In the genomic region with DNA sequence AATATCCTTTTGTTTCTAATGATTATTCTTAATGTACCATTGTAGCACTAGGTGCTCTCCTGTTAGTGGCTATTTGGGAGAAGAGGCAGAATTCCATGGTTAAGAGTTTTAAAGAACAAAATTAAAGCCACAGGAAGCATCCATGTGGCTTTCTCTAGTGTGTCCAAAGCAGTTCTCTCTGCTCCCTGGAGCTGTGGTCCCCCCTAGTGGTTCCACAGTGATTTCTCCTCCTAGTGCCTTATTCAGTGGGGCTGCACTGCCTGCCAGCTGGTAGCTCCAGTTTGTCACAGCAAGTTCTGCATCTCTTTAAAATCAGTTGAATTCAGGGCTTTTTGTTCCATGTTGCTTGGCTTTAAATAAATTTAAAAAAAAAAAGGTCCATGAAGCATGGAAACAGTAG, we compare ENCODE assay signal across 8 cellular contexts. TPM values are rescaled to one million over a fixed set of nuclear protein-coding genes. Genes with fewer than 3 reads are reported as not detected.
A peak's percentile ranks its signal among the peaks of the same experiment; 100 is the strongest.
DNase-seq lines count a peak whose midpoint lies in the region; ATAC-seq, FAIRE-seq and TF ChIP-seq lines count a peak whose summit lies in the region.

No MANE protein-coding gene starts in this region.

- DNase-seq in ELR (ENCODE audit: low read depth) (peak; percentile 75), HTR-8/SVneo (ENCODE audit: insufficient read length, low spot score) (peak; percentile 45), WERI-Rb-1 (peak; percentile 33), glomerular visceral epithelial cell (ENCODE audit: extremely low spot score) (peak; percentile 66), progenitor cell of endocrine pancreas (ENCODE audit: low spot score, unreplicated experiment) (peak; percentile 10), immature natural killer cell (no peak)

- H3K9me3 Mint-ChIP-seq in progenitor cell of endocrine pancreas (ENCODE audit: low read depth), result no peaks in the 10 kb centered on the region
- no peaks in the 10 kb centered on the region for H3K9me3 Mint-ChIP-seq in immature natural killer cell

- H3K4me3 Mint-ChIP-seq in progenitor cell of endocrine pancreas (ENCODE audit: low read depth) (no peak overlapping the region), immature natural killer cell (no peak overlapping the region)

- H3K27ac ChIP-seq in WERI-Rb-1, result no peak overlapping the region

- no peak overlapping the region for H3K4me3 ChIP-seq in WERI-Rb-1 (ENCODE audit: low read depth, low read length)

- H3K27me3 ChIP-seq in WERI-Rb-1 (ENCODE audit: insufficient read depth, low read depth, severe bottlenecking), result peaks cover 11% of the 10 kb centered on the region

- FAIRE-seq in HTR-8/SVneo (lab: Jason Lieb, UNC), result no peak

- no peaks in the 10 kb centered on the region for H3K36me3 ChIP-seq in WERI-Rb-1

- H3K4me1 Mint-ChIP-seq in progenitor cell of endocrine pancreas (ENCODE audit: low read depth) (no peaks in the 10 kb centered on the region), immature natural killer cell (no peaks in the 10 kb centered on the region)

- H3K36me3 Mint-ChIP-seq in progenitor cell of endocrine pancreas (ENCODE audit: insufficient read depth) (no peaks in the 10 kb centered on the region), immature natural killer cell (no peaks in the 10 kb centered on the region)

- TF ChIP-seq CTCF in WERI-Rb-1 (IDR thresholded peaks at IDR 0.05; ENCODE audit: low read depth, low read length) (peak; percentile 61), progenitor cell of endocrine pancreas (IDR thresholded peaks at IDR 0.05; ENCODE audit: unreplicated experiment) (peak; percentile 64)

- H3K27ac Mint-ChIP-seq in progenitor cell of endocrine pancreas (no peak overlapping the region), immature natural killer cell (no peak overlapping the region)

- H3K27me3 Mint-ChIP-seq in progenitor cell of endocrine pancreas, result peaks cover 14% of the 10 kb centered on the region
- H3K27me3 Mint-ChIP-seq in immature natural killer cell (ENCODE audit: low read depth in 3 of 3), result peaks cover 0 to 14% (median 5%) of the 10 kb centered on the region in 3 donors

- no peaks in the 10 kb centered on the region for H3K9me3 ChIP-seq in WERI-Rb-1 (ENCODE audit: severe bottlenecking)

- ATAC-seq in GM21786 (IDR thresholded peaks at IDR 0.05; ENCODE audit: unreplicated experiment) (no peak), GM21447 (IDR thresholded peaks at IDR 0.05; ENCODE audit: unreplicated experiment) (no peak)

RNA-seq across cellular contexts. Expression of gene FAM98B, which starts 39.6 kb away (rescaled TPM):
- total RNA-seq in progenitor cell of endocrine pancreas, result 50.8 and 59.3 TPM in 2 replicates
- polyA plus RNA-seq in immature natural killer cell, result 1 to 10 TPM; 1.6 to 7.0 (median 4.0) TPM

Comparison
In these comparisons a context has a peak if more than half of its experiments do, and no peak if none do; other contexts are left out.
1. DNase-seq: peak in ELR (single experiment), HTR-8/SVneo (single experiment), WERI-Rb-1 (single experiment), glomerular visceral epithelial cell (single experiment) and progenitor cell of endocrine pancreas (single experiment); none in immature natural killer cell (0 of 3).